Comparison of ENCODE assay signal across 8 cellular contexts in genomic region chr6:11575408-11576033, GRCh38. TPM values are rescaled to one million over a fixed set of nuclear protein-coding genes. Genes with fewer than 3 reads are reported as not detected.
A peak's percentile ranks its signal among the peaks of the same experiment; 100 is the strongest.
DNase-seq lines count a peak whose midpoint lies in the region; ATAC-seq lines count a peak whose summit lies in the region.

No MANE protein-coding gene starts in this region.

- ATAC-seq in GM19035 (IDR thresholded peaks at IDR 0.05; ENCODE audit: unreplicated experiment) = peak; percentile 99
- ATAC-seq in HG03135 (IDR thresholded peaks at IDR 0.05; ENCODE audit: unreplicated experiment) = peak; percentile 99
- ATAC-seq in effector memory CD8-positive, alpha-beta T cell (replicated peaks) = peak; percentile 94

- H3K4ac ChIP-seq in mesenchymal stem cell (ENCODE audit: low read depth in 1 of 2, low read length in 2 of 2) = no peak overlapping the region

- H2BK12ac ChIP-seq in mesenchymal stem cell (ENCODE audit: low read length in 2 of 2) = no peak overlapping the region

- no peaks in the 10 kb centered on the region for H3K9me3 ChIP-seq in CD4-positive, alpha-beta memory T cell (ENCODE audit: control insufficient read depth in 1 of 2, low read length in 2 of 2)
- no peaks in the 10 kb centered on the region for H3K9me3 ChIP-seq in mesenchymal stem cell (ENCODE audit: control insufficient read depth, low read length)

- no peak overlapping the region for H3K14ac ChIP-seq in mesenchymal stem cell (ENCODE audit: low read length in 2 of 2)

- H3K4me1 Mint-ChIP-seq in CD4-positive, alpha-beta memory T cell = no peaks in the 10 kb centered on the region
- no peaks in the 10 kb centered on the region for H3K4me1 Mint-ChIP-seq in effector memory CD8-positive, alpha-beta T cell (ENCODE audit: low read depth in 2 of 2)

- peak overlapping the region; percentile 25 for H3K4me2 ChIP-seq in mesenchymal stem cell (ENCODE audit: low read length, poor library complexity, severe bottlenecking)

- no peak overlapping the region for H2AK5ac ChIP-seq in mesenchymal stem cell (ENCODE audit: low read length, severe bottlenecking)

- no peak overlapping the region for H2BK15ac ChIP-seq in mesenchymal stem cell (ENCODE audit: low read depth, poor library complexity, severe bottlenecking)

- no peak overlapping the region for H4K91ac ChIP-seq in mesenchymal stem cell (ENCODE audit: low read length)

- no peak overlapping the region for H2BK120ac ChIP-seq in mesenchymal stem cell (ENCODE audit: low read depth, low read length)

- intact Hi-C loops in CD4-positive, alpha-beta memory T cell (cut with micrococcal nuclease) = loop anchor here (1.0 kb wide), 4 partner anchors 37 to 431 kb away; no protein-coding TSS in a partner anchor

- no peaks in the 10 kb centered on the region for H3K36me3 Mint-ChIP-seq in CD4-positive, alpha-beta memory T cell
- H3K36me3 Mint-ChIP-seq in effector memory CD8-positive, alpha-beta T cell (ENCODE audit: insufficient read depth) = peaks cover 7% of the 10 kb centered on the region

- no peak overlapping the region for H3K27ac ChIP-seq in CD4-positive, alpha-beta memory T cell (ENCODE audit: low read depth, low read length)
- H3K27ac ChIP-seq in mesenchymal stem cell (ENCODE audit: low read length, poor library complexity, severe bottlenecking) = no peak overlapping the region

- no peaks in the 10 kb centered on the region for H3K9me3 Mint-ChIP-seq in CD4-positive, alpha-beta memory T cell
- no peaks in the 10 kb centered on the region for H3K9me3 Mint-ChIP-seq in effector memory CD8-positive, alpha-beta T cell

- no peak overlapping the region for H3K23ac ChIP-seq in mesenchymal stem cell (ENCODE audit: low read length in 2 of 2)

- H3K9ac ChIP-seq in mesenchymal stem cell (ENCODE audit: low read length) = no peak overlapping the region

- no peak overlapping the region for H2BK5ac ChIP-seq in mesenchymal stem cell (ENCODE audit: low read depth, low read length, poor library complexity, severe bottlenecking)

- CTCF ChIA-PET in CD4-positive, alpha-beta memory T cell (lab: Charles Lee; ENCODE audit: partially characterized antibody) = interaction anchor here (0.5 to 1.9 kb wide), 16 partner anchors 9 to 507 kb away, joined by 3 to 22 read pairs (median 4); no protein-coding TSS in a partner anchor

- no peaks in the 10 kb centered on the region for H3K4me1 ChIP-seq in CD4-positive, alpha-beta memory T cell (ENCODE audit: insufficient read depth, low read length)
- H3K4me1 ChIP-seq in mesenchymal stem cell (ENCODE audit: control insufficient read depth, insufficient read depth, low read depth, low read length) = no peaks in the 10 kb centered on the region

- peak in 4 of 5 donors; percentile 39 to 43 (median 40) for DNase-seq in CD4-positive, alpha-beta memory T cell
- peak; percentile 29 to 65 for DNase-seq in NCI-H524 (lab: John Stamatoyannopoulos, UW)
- peak; percentile 15 for DNase-seq in activated CD4-positive, alpha-beta T cell treated with anti-CD3 and anti-CD28 coated beads for 1 hour
- DNase-seq in effector memory CD8-positive, alpha-beta T cell = peak; percentile 30 to 34 (median 34)
- peak; percentile 85 for DNase-seq in mesenchymal stem cell
- peak in 5 of 6 experiments; percentile 6 to 54 (median 15) for DNase-seq in stimulated activated naive CD4-positive, alpha-beta T cell (lab: John Stamatoyannopoulos, UW)

- no peaks in the 10 kb centered on the region for H3K36me3 ChIP-seq in CD4-positive, alpha-beta memory T cell (ENCODE audit: insufficient read depth, low read length)
- H3K36me3 ChIP-seq in mesenchymal stem cell (ENCODE audit: control insufficient read depth in 1 of 2, insufficient read depth in 2 of 2, low read depth in 1 of 2, low read length in 2 of 2) = no peaks in the 10 kb centered on the region

- no peak overlapping the region for H2AFZ ChIP-seq in mesenchymal stem cell (ENCODE audit: low read depth, low read length)

- no peak overlapping the region for H3K4me3 ChIP-seq in CD4-positive, alpha-beta memory T cell (ENCODE audit: low read length in 2 of 2)
- no peak overlapping the region for H3K4me3 ChIP-seq in mesenchymal stem cell (ENCODE audit: insufficient read depth in 1 of 2, low read depth in 1 of 2, low read length in 2 of 2)

- H4K8ac ChIP-seq in mesenchymal stem cell (ENCODE audit: low read length) = no peak overlapping the region

- POLR2A ChIA-PET in CD4-positive, alpha-beta memory T cell (lab: Charles Lee; ENCODE audit: partially characterized antibody) = no interaction called here

- H3K27ac Mint-ChIP-seq in CD4-positive, alpha-beta memory T cell = no peak overlapping the region
- H3K27ac Mint-ChIP-seq in effector memory CD8-positive, alpha-beta T cell = no peak overlapping the region

- H3K4me3 Mint-ChIP-seq in CD4-positive, alpha-beta memory T cell = no peak overlapping the region
- H3K4me3 Mint-ChIP-seq in effector memory CD8-positive, alpha-beta T cell = no peak overlapping the region

- H3K27me3 ChIP-seq in CD4-positive, alpha-beta memory T cell (ENCODE audit: insufficient read depth, low read length) = no peaks in the 10 kb centered on the region
- H3K27me3 ChIP-seq in mesenchymal stem cell (ENCODE audit: control insufficient read depth in 1 of 2, insufficient read depth in 1 of 2, low read length in 2 of 2) = no peaks in the 10 kb centered on the region

- 39% methylated on average over 10 of the region's 10 CpGs for WGBS in mesenchymal stem cell

- H3K27me3 Mint-ChIP-seq in CD4-positive, alpha-beta memory T cell = no peaks in the 10 kb centered on the region
- no peaks in the 10 kb centered on the region for H3K27me3 Mint-ChIP-seq in effector memory CD8-positive, alpha-beta T cell

- H3K18ac ChIP-seq in mesenchymal stem cell (ENCODE audit: low read depth in 1 of 2, low read length in 2 of 2) = no peak overlapping the region

- no peaks in the 10 kb centered on the region for H3K79me1 ChIP-seq in mesenchymal stem cell (replicated peaks; ENCODE audit: low read length, poor library complexity, severe bottlenecking)

RNA-seq across cellular contexts. Expression of gene TMEM170B, which starts 38.0 kb away (rescaled TPM):
- total RNA-seq in CD4-positive, alpha-beta memory T cell = 1 to 10 TPM; 1.9 to 2.1 TPM
- polyA plus RNA-seq in CD4-positive, alpha-beta memory T cell = under 1 TPM; 0.08 to 0.38 TPM
- polyA plus RNA-seq in mesenchymal stem cell (2013, experiment 1 of 2) = 1.2 TPM
- polyA plus RNA-seq in mesenchymal stem cell (2013, experiment 2 of 2) = 1.3 TPM

Comparison
In these comparisons a context has a peak if more than half of its experiments do, and no peak if none do; other contexts are left out.
1. DNase-seq: peak in every context shown above with its lines; median percentile 85 in mesenchymal stem cell; 47 in NCI-H524; 40 in CD4-positive, alpha-beta memory T cell; 34 in effector memory CD8-positive, alpha-beta T cell; 15 in activated CD4-positive, alpha-beta T cell treated with anti-CD3 and anti-CD28 coated beads for 1 hour; 15 in stimulated activated naive CD4-positive, alpha-beta T cell.